Comparison of ENCODE assay signal across 12 cellular contexts in the genomic region with DNA sequence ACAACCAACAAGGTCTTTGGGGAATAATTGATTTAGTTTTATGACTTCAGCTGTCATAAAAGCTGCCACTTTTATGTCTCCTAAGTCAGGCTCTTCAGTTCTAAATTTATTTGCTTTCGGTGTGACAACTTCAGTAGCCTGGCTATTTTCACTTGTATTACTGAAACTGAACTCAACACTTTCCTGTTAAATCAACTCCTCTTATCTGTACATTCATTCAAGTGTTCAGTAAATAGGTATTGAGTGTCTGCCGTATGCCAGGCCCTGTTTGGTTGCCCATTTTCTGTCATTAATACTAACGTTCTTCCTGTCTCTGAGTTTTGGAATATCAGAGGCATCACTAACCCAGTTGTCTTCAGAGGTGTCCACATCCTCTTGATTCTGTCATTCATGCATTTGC.
DNase-seq lines count a peak whose midpoint lies in the region; ATAC-seq lines count a peak whose summit lies in the region.
"Had no signal": no experiment of that assay in that cellular context is flagged by ENCODE, and none has a peak within 500 bp of the region (broad histone marks: within the 10 kb centered on the region; RNA-seq: fewer than 3 reads in every experiment).

No MANE protein-coding gene starts in this region.

- H3K9me3 Mint-ChIP-seq in stimulated activated effector memory CD8-positive, alpha-beta T cell treated with anti-CD3 and anti-CD28 coated beads, Interleukin-12 subunit alpha, Interleukin-12 subunit beta, amount 100 ng/mL, for 72 hours, result no peaks in the 10 kb centered on the region
- H3K9me3 Mint-ChIP-seq: IgD-negative memory B cell had no signal

- ATAC-seq in stimulated activated effector memory CD8-positive, alpha-beta T cell treated with anti-CD3 and anti-CD28 coated beads, Interleukin-12 subunit alpha, Interleukin-12 subunit beta, amount 100 ng/mL, for 72 hours, result no peak
- no peak for ATAC-seq in HG03457 (IDR thresholded peaks at IDR 0.05; ENCODE audit: unreplicated experiment)
- ATAC-seq in HG02623 (IDR thresholded peaks at IDR 0.05; ENCODE audit: unreplicated experiment), result no peak
- no peak for ATAC-seq in HG03432 (IDR thresholded peaks at IDR 0.05; ENCODE audit: unreplicated experiment)
- ATAC-seq: A549 had no signal

- peaks cover 6% of the 10 kb centered on the region for H3K4me1 Mint-ChIP-seq in stimulated activated effector memory CD8-positive, alpha-beta T cell treated with anti-CD3 and anti-CD28 coated beads, Interleukin-12 subunit alpha, Interleukin-12 subunit beta, amount 100 ng/mL, for 72 hours

- H3K36me3 Mint-ChIP-seq in stimulated activated effector memory CD8-positive, alpha-beta T cell treated with anti-CD3 and anti-CD28 coated beads, Interleukin-12 subunit alpha, Interleukin-12 subunit beta, amount 100 ng/mL, for 72 hours, result peaks cover 95% of the 10 kb centered on the region

- no peak overlapping the region for H3K4me3 Mint-ChIP-seq in stimulated activated effector memory CD8-positive, alpha-beta T cell treated with anti-CD3 and anti-CD28 coated beads, Interleukin-12 subunit alpha, Interleukin-12 subunit beta, amount 100 ng/mL, for 72 hours
- H3K4me3 Mint-ChIP-seq: CD4-positive, alpha-beta memory T cell had no signal

- peak; percentile 79 for DNase-seq in DMS53 (lab: John Stamatoyannopoulos, UW)
- DNase-seq in NCI-H2029 (lab: John Stamatoyannopoulos, UW), result peak; percentile 58
- DNase-seq in NCI-H510A (lab: John Stamatoyannopoulos, UW), result peak; percentile 9
- no peak for DNase-seq in stimulated activated effector memory CD8-positive, alpha-beta T cell treated with anti-CD3 and anti-CD28 coated beads, Interleukin-12 subunit alpha, Interleukin-12 subunit beta, amount 100 ng/mL, for 72 hours (ENCODE audit: low spot score in 2 of 2)
- DNase-seq: BE2C; CD4-positive, alpha-beta memory T cell; GM23248 had no signal

- peak overlapping the region; percentile 13 for H3K27ac Mint-ChIP-seq in stimulated activated effector memory CD8-positive, alpha-beta T cell treated with anti-CD3 and anti-CD28 coated beads, Interleukin-12 subunit alpha, Interleukin-12 subunit beta, amount 100 ng/mL, for 72 hours
- H3K27ac Mint-ChIP-seq: CD4-positive, alpha-beta memory T cell had no signal

Comparison
In these comparisons a context has a peak if more than half of its experiments do, and no peak if none do; other contexts are left out.
1. DNase-seq: peak in DMS53 (single experiment), NCI-H2029 (single experiment) and NCI-H510A (single experiment); none in stimulated activated effector memory CD8-positive, alpha-beta T cell treated with anti-CD3 and anti-CD28 coated beads, Interleukin-12 subunit alpha, Interleukin-12 subunit beta, amount 100 ng/mL, for 72 hours (0 of 2).